ENCODE assay signal across 1 cellular context in the genomic region with DNA sequence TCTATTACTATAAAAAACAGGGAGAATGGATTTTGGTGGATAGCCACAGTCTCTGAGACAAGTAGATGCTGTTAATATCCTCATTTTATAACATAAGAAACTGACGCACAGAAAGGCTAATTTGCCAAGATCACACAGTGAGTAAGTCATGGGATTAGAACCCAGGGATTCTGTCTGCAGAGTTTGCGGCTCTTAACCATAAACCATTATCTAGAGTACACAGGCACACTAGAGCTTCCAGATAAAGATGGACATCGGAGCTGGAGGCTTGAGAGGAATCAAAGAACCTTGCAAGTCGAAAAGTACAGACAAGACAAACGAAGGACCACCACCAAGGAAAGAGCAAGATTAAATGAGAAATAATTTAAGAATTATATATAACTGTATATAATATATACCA.
TF ChIP-seq lines count a peak whose summit lies in the region.

No MANE protein-coding gene starts in this region.

TF ChIP-seq in K562, 482 proteins besides CTCF, POLR2A, EP300 and RAD21 (continued from another document and continues in another):
- TF ChIP-seq, protein P1, sequence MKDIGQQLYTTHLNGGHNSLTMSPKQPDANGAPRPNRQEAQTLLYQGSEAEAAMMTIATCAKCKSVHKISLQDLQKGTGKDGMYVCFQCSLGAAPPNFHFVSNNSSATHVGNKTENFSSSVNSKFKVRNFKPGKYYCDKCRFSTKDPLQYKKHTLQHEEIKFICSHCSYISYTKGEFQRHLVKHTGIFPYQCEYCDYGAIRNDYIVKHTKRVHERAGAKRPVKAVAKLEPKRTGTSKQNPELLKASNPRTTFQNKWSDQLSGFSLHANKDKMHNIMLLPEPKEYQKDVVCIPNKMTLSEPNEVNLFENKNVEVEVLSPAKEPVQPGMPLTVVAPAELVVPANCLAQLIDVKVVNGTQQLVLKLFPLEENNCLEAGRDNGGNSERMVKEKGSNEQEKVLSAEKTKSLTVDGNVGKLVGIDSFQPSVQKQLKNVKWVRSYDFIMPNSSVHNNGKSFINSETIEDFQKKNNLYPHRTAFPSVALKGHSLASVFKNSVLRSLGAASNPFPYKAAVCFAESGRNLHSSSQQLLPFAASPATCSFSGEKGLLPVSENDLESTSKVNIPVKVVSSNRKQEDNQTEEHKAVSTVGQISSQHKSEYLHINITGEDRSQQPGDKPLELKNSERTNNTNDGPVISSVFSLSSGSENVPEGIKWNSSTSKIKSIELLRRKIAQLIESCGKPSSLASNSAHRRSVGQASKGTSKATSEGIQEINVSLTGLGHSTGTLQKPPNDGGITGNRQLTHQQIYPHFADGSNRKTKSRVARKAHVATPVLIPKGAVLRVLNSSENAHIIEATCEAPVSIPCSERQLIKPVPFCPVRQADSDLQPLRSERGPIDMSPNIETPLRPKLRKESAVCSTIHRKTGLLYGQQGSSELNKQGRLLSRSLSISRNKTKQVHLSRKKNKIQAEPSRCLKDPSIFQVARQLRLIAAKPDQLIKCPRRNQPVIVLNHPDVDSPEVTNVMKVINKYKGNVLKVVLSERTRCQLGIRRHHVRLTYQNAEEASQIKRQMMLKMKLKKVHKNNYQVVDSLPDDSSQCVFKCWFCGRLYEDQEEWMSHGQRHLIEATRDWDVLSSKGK (CRISPR knock-in tag; IDR thresholded peaks at IDR 0.05), result no peak
- TF ChIP-seq L3MBTL2 (IDR thresholded peaks at IDR 0.05) (0 out of 2 replicates have a peak, but pooled peaks have one; percentile 14), HNRNPK (IDR thresholded peaks at IDR 0.05; ENCODE audit: low read depth, low read length, poor library complexity, severe bottlenecking) (no peak), FOXM1 (IDR thresholded peaks at IDR 0.05; ENCODE audit: low read depth) (peak; percentile 85), FOXM1 (CRISPR knock-in tag; IDR thresholded peaks at IDR 0.05; ENCODE audit: low read depth) (no peak), PATZ1 (CRISPR knock-in tag; IDR thresholded peaks at IDR 0.05; ENCODE audit: borderline replicate concordance) (no peak), FOXP1 (CRISPR knock-in tag; IDR thresholded peaks at IDR 0.05) (no peak), FOS (IDR thresholded peaks at IDR 0.05; ENCODE audit: extremely low read depth, insufficient read length) (no peak), PHB2 (IDR thresholded peaks at IDR 0.05; ENCODE audit: low read depth) (0 out of 2 replicates have a peak, but pooled peaks have one; percentile 17), CREB3L1 (IDR thresholded peaks at IDR 0.05; ENCODE audit: borderline replicate concordance, low read depth) (no peak), HCFC1 (IDR thresholded peaks at IDR 0.05; ENCODE audit: low read depth, low read length) (no peak), E2F8 (IDR thresholded peaks at IDR 0.05; ENCODE audit: low read depth, partially characterized antibody) (no peak), EHMT2 (IDR thresholded peaks at IDR 0.05) (no peak), KLF16 (IDR thresholded peaks at IDR 0.05) (peak; percentile 84), GTF2A2 (tag; IDR thresholded peaks at IDR 0.05) (no peak), CHD7 (IDR thresholded peaks at IDR 0.05; ENCODE audit: low read depth, low read length) (no peak), WHSC1 (IDR thresholded peaks at IDR 0.05; ENCODE audit: low read length) (no peak), ZNF274 (IDR thresholded peaks at IDR 0.05; ENCODE audit: borderline replicate concordance, low read depth, low read length) (no peak), MAX (CRISPR knock-in tag; IDR thresholded peaks at IDR 0.05) (no peak), TCF3 (CRISPR knock-in tag; IDR thresholded peaks at IDR 0.05) (peak; percentile 95), HDAC1 (IDR thresholded peaks at IDR 0.05) (peak in 1 of 2 experiments; percentile 53; a peak in 1 of 4 replicates), STAT5B (CRISPR knock-in tag; IDR thresholded peaks at IDR 0.05) (no peak), ZNF57 (CRISPR knock-in tag; IDR thresholded peaks at IDR 0.05) (no peak), NCOA4 (IDR thresholded peaks at IDR 0.05; ENCODE audit: partially characterized antibody) (no peak), PPARD (CRISPR knock-in tag; IDR thresholded peaks at IDR 0.05) (no peak), CBFA2T2 (conservative IDR thresholded peaks at IDR 0.05) (peak; percentile 88), ZNF395 (CRISPR knock-in tag; IDR thresholded peaks at IDR 0.05) (peak; percentile 29; the same call in 1 of the 2 replicates)
- TF ChIP-seq, protein P2, sequence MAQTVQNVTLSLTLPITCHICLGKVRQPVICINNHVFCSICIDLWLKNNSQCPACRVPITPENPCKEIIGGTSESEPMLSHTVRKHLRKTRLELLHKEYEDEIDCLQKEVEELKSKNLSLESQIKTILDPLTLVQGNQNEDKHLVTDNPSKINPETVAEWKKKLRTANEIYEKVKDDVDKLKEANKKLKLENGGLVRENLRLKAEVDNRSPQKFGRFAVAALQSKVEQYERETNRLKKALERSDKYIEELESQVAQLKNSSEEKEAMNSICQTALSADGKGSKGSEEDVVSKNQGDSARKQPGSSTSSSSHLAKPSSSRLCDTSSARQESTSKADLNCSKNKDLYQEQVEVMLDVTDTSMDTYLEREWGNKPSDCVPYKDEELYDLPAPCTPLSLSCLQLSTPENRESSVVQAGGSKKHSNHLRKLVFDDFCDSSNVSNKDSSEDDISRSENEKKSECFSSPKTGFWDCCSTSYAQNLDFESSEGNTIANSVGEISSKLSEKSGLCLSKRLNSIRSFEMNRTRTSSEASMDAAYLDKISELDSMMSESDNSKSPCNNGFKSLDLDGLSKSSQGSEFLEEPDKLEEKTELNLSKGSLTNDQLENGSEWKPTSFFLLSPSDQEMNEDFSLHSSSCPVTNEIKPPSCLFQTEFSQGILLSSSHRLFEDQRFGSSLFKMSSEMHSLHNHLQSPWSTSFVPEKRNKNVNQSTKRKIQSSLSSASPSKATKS (CRISPR knock-in tag; IDR thresholded peaks at IDR 0.05), result no peak
